Comparison of ENCODE assay signal across 8 cellular contexts in genomic region chr17:57284984-57285646, GRCh38. TPM values are rescaled to one million over a fixed set of nuclear protein-coding genes. Genes with fewer than 3 reads are reported as not detected.
DNase-seq lines count a peak whose midpoint lies in the region; ATAC-seq and TF ChIP-seq lines count a peak whose summit lies in the region.

No MANE protein-coding gene starts in this region.

- peaks cover 24 to 80% (median 40%) of the 10 kb centered on the region in 6 donors for H3K4me1 ChIP-seq in spleen

- WGBS in spleen, 5 donors: 16 to 27% (median 22%) methylated on average over 13 of the region's 13 CpGs

- H3K36me3 ChIP-seq in spleen: peaks cover 0 to 25% (median 0%) of the 10 kb centered on the region in 6 donors

- peak; percentile 54 for DNase-seq in Ammon's horn (ENCODE audit: low spot score)
- DNase-seq in SIG-M5 (lab: John Stamatoyannopoulos, UW): peak; percentile 12
- peak; percentile 80 for DNase-seq in spleen
- no peak for DNase-seq in activated CD4-positive, CD25-positive, alpha-beta regulatory T cell treated with anti-CD3 and anti-CD28 coated beads, Interleukin-2, amount 50 U/mL, for 72 hours
- no peak for DNase-seq in HPDE6-E6E7 (ENCODE audit: extremely low spot score)

- intact Hi-C loops in spleen (cut with DNase I; ENCODE audit: low total_unique reads): no loop called here

- peak overlapping the region; percentile 2 for H3K27ac ChIP-seq in angular gyrus (ENCODE audit: low read depth, low read length)
- H3K27ac ChIP-seq in spleen: peak overlapping the region in 7 of 8 donors; percentile 29 to 62 (median 50)

- H3K9me3 ChIP-seq in spleen: no peaks in the 10 kb centered on the region

- peak overlapping the region in 2 of 8 donors; percentile 7 to 33 for H3K4me3 ChIP-seq in spleen

- TF ChIP-seq CTCF in spleen (IDR thresholded peaks at IDR 0.05 in 8 of 11, conservative IDR thresholded peaks at IDR 0.05 in 3 of 11): no peak

- H3K27me3 ChIP-seq in spleen (replicated peaks in 1 of 7): no peaks in the 10 kb centered on the region

- TF ChIP-seq POLR2A in spleen (IDR thresholded peaks at IDR 0.05): no peak

- ATAC-seq in GM21737 (IDR thresholded peaks at IDR 0.05; ENCODE audit: unreplicated experiment) (peak; percentile 56), HG03108 (IDR thresholded peaks at IDR 0.05; ENCODE audit: unreplicated experiment) (no peak)

RNA-seq across cellular contexts. Expression of gene MSI2, which starts 28.8 kb away (rescaled TPM):
- 100 to 1,000 TPM in 2 of 7 donors, 10 to 100 TPM in 5; 47.0 to 131 (median 87.2) TPM for total RNA-seq in spleen
- polyA plus RNA-seq in spleen: 10 to 100 TPM in 2 of 3 donors, 1 to 10 TPM in 1; 9.8 to 18.0 (median 13.2) TPM

Comparison
In these comparisons a context has a peak if more than half of its experiments do, and no peak if none do; other contexts are left out.
1. DNase-seq: peak in Ammon's horn (single experiment), SIG-M5 (single experiment) and spleen (single experiment); none in activated CD4-positive, CD25-positive, alpha-beta regulatory T cell treated with anti-CD3 and anti-CD28 coated beads, Interleukin-2, amount 50 U/mL, for 72 hours (single experiment) and HPDE6-E6E7 (single experiment).